18 cellular contexts compared by ENCODE assay signal in the genomic region with DNA sequence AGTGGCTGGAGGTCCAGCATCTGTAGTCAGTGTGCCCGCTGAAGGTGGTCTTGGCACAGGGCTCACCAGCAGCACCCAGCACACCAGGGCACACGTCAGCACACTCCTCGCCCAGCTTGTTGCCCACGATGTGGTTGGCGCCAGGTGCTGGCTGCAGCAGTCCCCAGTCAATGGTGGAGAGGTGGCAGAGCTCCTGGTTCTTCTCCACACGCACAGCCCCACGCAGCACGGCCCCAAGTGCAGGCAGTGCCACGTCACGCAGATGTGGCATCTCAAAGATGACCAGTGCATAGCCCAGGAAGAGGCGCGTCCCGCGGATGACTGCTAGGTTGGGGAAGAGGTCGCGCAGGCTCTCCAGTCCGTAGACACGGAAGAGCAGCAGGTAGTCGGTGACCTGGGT. TPM values are rescaled to one million over a fixed set of nuclear protein-coding genes. Genes with fewer than 3 reads are reported as not detected.
A peak's percentile ranks its signal among the peaks of the same experiment; 100 is the strongest.
DNase-seq lines count a peak whose midpoint lies in the region; ATAC-seq and TF ChIP-seq lines count a peak whose summit lies in the region.
"Had no signal": no experiment of that assay in that cellular context is flagged by ENCODE, and none has a peak within 500 bp of the region (broad histone marks: within the 10 kb centered on the region; RNA-seq: fewer than 3 reads in every experiment).

No MANE protein-coding gene starts in this region.

- WGBS in IMR-90 (ENCODE audit: extremely low coverage in 2 of 2, insufficient read length in 1 of 2), 2 experiments, result 90% methylated on average over 18 of the region's 19 CpGs; no CpG with 5 or more reads in 1 of the 2 experiments
- 90 to 95% (median 92%) methylated on average over 19 of the region's 19 CpGs for WGBS in spleen, 5 donors

- H3K9ac ChIP-seq in IMR-90 (ENCODE audit: low read depth, low read length), result no peak overlapping the region
- H3K9ac ChIP-seq in neural progenitor cell, result no peak overlapping the region

- H3K4me3 Mint-ChIP-seq in neural progenitor cell, result peak overlapping the region; percentile 35
- H3K4me3 Mint-ChIP-seq: CD4-positive, alpha-beta memory T cell; GM23338; HFFc6 had no signal

- no peak overlapping the region for H4K91ac ChIP-seq in IMR-90 (ENCODE audit: insufficient read depth, low read depth, low read length)

- no peak for TF ChIP-seq POLR2A in IMR-90 (IDR thresholded peaks at IDR 0.05; ENCODE audit: low read depth, low read length)
- TF ChIP-seq POLR2A in spleen (IDR thresholded peaks at IDR 0.05), result no peak

- H3K27ac Mint-ChIP-seq in neural progenitor cell, result no peak overlapping the region
- H3K27ac Mint-ChIP-seq: GM23338, HFFc6 had no signal

- H3K4me3 ChIP-seq in IMR-90 (ENCODE audit: insufficient read depth, low read depth, low read length) (no peak overlapping the region), neural progenitor cell (no peak overlapping the region), spleen (no peak overlapping the region)
- H3K4me3 ChIP-seq: GM23338, HAP-1 had no signal

- H3K56ac ChIP-seq in IMR-90 (ENCODE audit: extremely low read depth, insufficient read depth, low read length), result no peak overlapping the region

- H3K9me3 Mint-ChIP-seq in neural progenitor cell, result no peaks in the 10 kb centered on the region
- H3K9me3 Mint-ChIP-seq: GM23338, HFFc6 had no signal

- dilution Hi-C loops in IMR-90 (cut with HindIII; ENCODE audit: low sequenced_read_pairs, unreplicated experiment), result no loop called here

- no peaks in the 10 kb centered on the region; the same call in 1 of the 2 replicates for H3K9me3 ChIP-seq in IMR-90 (ENCODE audit: control insufficient read depth, insufficient read depth, low read length)
- no peaks in the 10 kb centered on the region for H3K9me3 ChIP-seq in neural progenitor cell (ENCODE audit: low read depth)
- no peaks in the 10 kb centered on the region for H3K9me3 ChIP-seq in spleen
- H3K9me3 ChIP-seq: HAP-1 had no signal

- intact Hi-C loops in IMR-90 (cut with micrococcal nuclease), result no loop called here
- intact Hi-C loops in spleen (cut with DNase I; ENCODE audit: low total_unique reads), result loop anchor here (10.0 kb wide), 1 partner anchor 49 kb away; no protein-coding TSS in a partner anchor

- H3K79me2 ChIP-seq in neural progenitor cell (ENCODE audit: low read depth), result no peaks in the 10 kb centered on the region

- H2AFZ ChIP-seq in IMR-90 (replicated peaks; ENCODE audit: low read length, poor library complexity) (peak overlapping the region; percentile 51), neural progenitor cell (replicated peaks) (no peak overlapping the region)
- H2AFZ ChIP-seq: GM23338 had no signal

- TF ChIP-seq RAD21 in IMR-90 (IDR thresholded peaks at IDR 0.05; ENCODE audit: low read length), result no peak

- H3K18ac ChIP-seq in IMR-90 (ENCODE audit: low read depth, low read length), result no peak overlapping the region

- H2AK9ac ChIP-seq in IMR-90 (replicated peaks; ENCODE audit: low read depth, low read length, poor library complexity), result no peak overlapping the region

- H3K9me1 ChIP-seq in IMR-90 (ENCODE audit: insufficient read depth, low read length), result no peaks in the 10 kb centered on the region

- CTCF ChIA-PET in IMR-90 (lab: Yijun Ruan, JAX), result no interaction called here

- H2BK20ac ChIP-seq in IMR-90 (ENCODE audit: low read depth, low read length), result no peak overlapping the region

- H3K27ac ChIP-seq in IMR-90 (ENCODE audit: insufficient read depth, low read length), result no peak overlapping the region
- no peak overlapping the region for H3K27ac ChIP-seq in neural progenitor cell
- H3K27ac ChIP-seq in spleen, result no peak overlapping the region

- H3K4ac ChIP-seq in IMR-90 (ENCODE audit: low read depth, low read length), result no peak overlapping the region

- DNase-seq in IMR-90 (no peak), neural progenitor cell (ENCODE audit: low spot score) (no peak), spleen (peak; percentile 62), iPS-NIHi11 (ENCODE audit: low spot score) (no peak), DMS79 (lab: John Stamatoyannopoulos, UW) (no peak)
- DNase-seq: C1 segment of cervical spinal cord; Calu3; CD4-positive, alpha-beta memory T cell; COR-L47; DMS53; DND-41; HFFc6 had no signal

- H4K20me1 ChIP-seq in IMR-90 (ENCODE audit: insufficient read depth, low read length), result peaks cover 8% of the 10 kb centered on the region; the same call in 1 of the 2 replicates
- peaks cover 4% of the 10 kb centered on the region for H4K20me1 ChIP-seq in neural progenitor cell (ENCODE audit: low read depth)

- no peak overlapping the region for H2BK120ac ChIP-seq in IMR-90 (ENCODE audit: low read depth, low read length)

- H3K36me3 Mint-ChIP-seq in neural progenitor cell, result no peaks in the 10 kb centered on the region
- H3K36me3 Mint-ChIP-seq: CD4-positive, alpha-beta memory T cell had no signal

- H3K4me1 Mint-ChIP-seq in neural progenitor cell, result peaks cover 18% of the 10 kb centered on the region

- H3K4me1 ChIP-seq in IMR-90 (ENCODE audit: control insufficient read depth, insufficient read depth, low read length), result peaks cover 3% of the 10 kb centered on the region; the same call in 1 of the 2 replicates
- H3K4me1 ChIP-seq in neural progenitor cell, result peaks cover 11% of the 10 kb centered on the region
- H3K4me1 ChIP-seq in spleen, result peaks cover 0 to 10% (median 5%) of the 10 kb centered on the region in 6 donors
- H3K4me1 ChIP-seq: HAP-1 had no signal

- peaks cover 53% of the 10 kb centered on the region for H3K27me3 Mint-ChIP-seq in neural progenitor cell (ENCODE audit: insufficient read depth, low read depth)

- H2BK15ac ChIP-seq in IMR-90 (ENCODE audit: low read depth, low read length), result no peak overlapping the region

- no peak overlapping the region for H4K8ac ChIP-seq in IMR-90 (ENCODE audit: low read depth in 2 of 2, low read length in 2 of 2)

- no peak overlapping the region for H2BK5ac ChIP-seq in IMR-90 (ENCODE audit: low read depth, low read length, poor library complexity, severe bottlenecking)

- H3K23ac ChIP-seq in IMR-90 (ENCODE audit: low read depth, low read length), result no peak overlapping the region

- no peaks in the 10 kb centered on the region for H3K79me1 ChIP-seq in IMR-90 (ENCODE audit: low read depth in 1 of 2, low read length in 2 of 2)

- H3K36me3 ChIP-seq in IMR-90 (ENCODE audit: control insufficient read depth, insufficient read depth, low read length) (no peaks in the 10 kb centered on the region), neural progenitor cell (no peaks in the 10 kb centered on the region), spleen (no peaks in the 10 kb centered on the region)
- H3K36me3 ChIP-seq: HAP-1 had no signal

- in situ Hi-C loops in IMR-90 (cut with MboI; ENCODE audit: low sequenced_read_pairs), result no loop called here

- no peak overlapping the region for H3K14ac ChIP-seq in IMR-90 (replicated peaks; ENCODE audit: low read depth, low read length)

- peaks cover 76% of the 10 kb centered on the region for H3K27me3 ChIP-seq in IMR-90 (ENCODE audit: control insufficient read depth, insufficient read depth, low read length)
- H3K27me3 ChIP-seq in neural progenitor cell, result peaks cover 100% of the 10 kb centered on the region
- peaks cover under 1 to 64% (median 15%) of the 10 kb centered on the region in 7 donors for H3K27me3 ChIP-seq in spleen (replicated peaks in 1 of 7)

- POLR2A ChIA-PET in IMR-90 (lab: Charles Lee; ENCODE audit: unreplicated experiment), result no interaction called here

- H4K5ac ChIP-seq in IMR-90 (ENCODE audit: low read depth, low read length), result no peak overlapping the region

- H3F3A ChIP-seq in neural progenitor cell (ENCODE audit: low read depth), result peaks cover 6% of the 10 kb centered on the region

- ATAC-seq in IMR-90 (ENCODE audit: low read depth), result no peak
- ATAC-seq in GM19328 (IDR thresholded peaks at IDR 0.05; ENCODE audit: unreplicated experiment), result no peak
- ATAC-seq: GM23338 had no signal

- no TSS peak for BruUV-seq in IMR-90 (replicated peaks; lab: Mats Ljungman, UMichigan)

- TF ChIP-seq CTCF in IMR-90 (conservative IDR thresholded peaks at IDR 0.05; ENCODE audit: low read depth, low read length) (no peak), neural progenitor cell (IDR thresholded peaks at IDR 0.05) (no peak), spleen (IDR thresholded peaks at IDR 0.05 in 8 of 11, conservative IDR thresholded peaks at IDR 0.05 in 3 of 11) (no peak)

- no peak overlapping the region for H3K4me2 ChIP-seq in IMR-90 (ENCODE audit: low read depth, low read length)
- no peak overlapping the region for H3K4me2 ChIP-seq in neural progenitor cell
- H3K4me2 ChIP-seq: GM23338 had no signal

- no peak overlapping the region for H2AK5ac ChIP-seq in IMR-90 (ENCODE audit: low read depth, low read length)

RNA-seq across cellular contexts. Expression of a gene that starts 5.2 kb away (rescaled TPM):
- total RNA-seq in IMR-90 (2012; rRNA removed), result not detected in 2 replicates
- polyA plus RNA-seq in IMR-90 (2012; rRNA removed), result not detected in 2 replicates
- polyA plus RNA-seq in IMR-90 (2012; cell fraction: cytosol; rRNA removed), result not detected in 2 replicates
- not detected in 2 replicates for polyA plus RNA-seq in IMR-90 (2012; cell fraction: nucleus; rRNA removed; ENCODE audit: low replicate concordance)
- not detected in 2 replicates for total RNA-seq in neural progenitor cell (ENCODE audit: low replicate concordance)
- under 1 TPM in 3 of 7 donors, not detected in 4; 0.09 TPM for total RNA-seq in spleen
- under 1 TPM in 1 of 3 donors, not detected in 2; under 0.01 TPM for polyA plus RNA-seq in spleen
- total RNA-seq: A172, Calu3, GM23338, H4, HFFc6 had no signal
- polyA plus RNA-seq: BJ; CD4-positive, alpha-beta memory T cell; GM23338 had no signal

RNA-seq across cellular contexts. Expression of a gene that starts 6.9 kb away (rescaled TPM):
- total RNA-seq in IMR-90 (2012; rRNA removed), result not detected in 2 replicates
- polyA plus RNA-seq in IMR-90 (2012; rRNA removed), result 0.03 TPM in 1 of 2 replicates, not detected in the other
- 0.02 TPM in 1 of 2 replicates, not detected in the other for polyA plus RNA-seq in IMR-90 (2012; cell fraction: cytosol; rRNA removed)
- polyA plus RNA-seq in IMR-90 (2012; cell fraction: nucleus; rRNA removed; ENCODE audit: low replicate concordance), result 0.07 and 0.11 TPM in 2 replicates
- total RNA-seq in neural progenitor cell (ENCODE audit: low replicate concordance), result 0.15 TPM in 1 of 2 replicates, not detected in the other
- total RNA-seq in spleen, result 1 to 10 TPM in 1 of 7 donors, under 1 TPM in 3, not detected in 3; 0.18 to 1.4 (median 0.48) TPM
- polyA plus RNA-seq in spleen, result under 1 TPM in 2 of 3 donors, not detected in 1; 0.09 to 0.22 TPM
- total RNA-seq: Calu3 had no signal
- polyA plus RNA-seq: CD4-positive, alpha-beta memory T cell had no signal

RNA-seq across cellular contexts. Expression of a gene that starts 37.1 kb away (rescaled TPM):
- total RNA-seq in IMR-90 (2012; rRNA removed) (0.28 TPM in 1 of 2 replicates, not detected in the other), neural progenitor cell (ENCODE audit: low replicate concordance) (1.2 TPM in 1 of 2 replicates, not detected in the other), spleen (10 to 100 TPM; 10.4 to 22.1 (median 15.1) TPM)
- polyA plus RNA-seq in IMR-90 (2012; rRNA removed) (0.23 TPM in 1 of 2 replicates, not detected in the other), spleen (1 to 10 TPM; 3.6 to 5.6 (median 5.2) TPM)
- polyA plus RNA-seq in IMR-90 (2012; cell fraction: cytosol; rRNA removed), result 0.14 TPM in 1 of 2 replicates, not detected in the other
- polyA plus RNA-seq in IMR-90 (2012; cell fraction: nucleus; rRNA removed; ENCODE audit: low replicate concordance), result 0.45 and 1.4 TPM in 2 replicates

RNA-seq across cellular contexts. Expression of a gene that starts 39.8 kb away (rescaled TPM):
- total RNA-seq in IMR-90 (2012; rRNA removed) (2.0 and 2.8 TPM in 2 replicates), neural progenitor cell (ENCODE audit: low replicate concordance) (0.06 TPM in 1 of 2 replicates, not detected in the other), spleen (10 to 100 TPM; 16.1 to 28.3 (median 24.2) TPM)
- polyA plus RNA-seq in IMR-90 (2012; rRNA removed) (44.4 and 52.1 TPM in 2 replicates), spleen (1 to 10 TPM; 1.4 to 6.2 (median 2.6) TPM)
- 21.9 and 40.2 TPM in 2 replicates for polyA plus RNA-seq in IMR-90 (2012; cell fraction: cytosol; rRNA removed)
- polyA plus RNA-seq in IMR-90 (2012; cell fraction: nucleus; rRNA removed; ENCODE audit: low replicate concordance), result 199 and 366 TPM in 2 replicates
- total RNA-seq: H4 had no signal
- polyA plus RNA-seq: CD4-positive, alpha-beta memory T cell had no signal
